Comparison of ENCODE assay signal across 1 cellular context in genomic region chr12:115205755-115206308, GRCh38.
TF ChIP-seq lines count a peak whose summit lies in the region.

No MANE protein-coding gene starts in this region.

TF ChIP-seq in WTC11, 78 proteins besides CTCF, POLR2A, EP300 and RAD21 (continued from another document):
- TF ChIP-seq, protein P1, sequence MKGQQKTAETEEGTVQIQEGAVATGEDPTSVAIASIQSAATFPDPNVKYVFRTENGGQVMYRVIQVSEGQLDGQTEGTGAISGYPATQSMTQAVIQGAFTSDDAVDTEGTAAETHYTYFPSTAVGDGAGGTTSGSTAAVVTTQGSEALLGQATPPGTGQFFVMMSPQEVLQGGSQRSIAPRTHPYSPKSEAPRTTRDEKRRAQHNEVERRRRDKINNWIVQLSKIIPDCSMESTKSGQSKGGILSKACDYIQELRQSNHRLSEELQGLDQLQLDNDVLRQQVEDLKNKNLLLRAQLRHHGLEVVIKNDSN (CRISPR knock-in tag; IDR thresholded peaks at IDR 0.05), result no peak
